In the genomic region with DNA sequence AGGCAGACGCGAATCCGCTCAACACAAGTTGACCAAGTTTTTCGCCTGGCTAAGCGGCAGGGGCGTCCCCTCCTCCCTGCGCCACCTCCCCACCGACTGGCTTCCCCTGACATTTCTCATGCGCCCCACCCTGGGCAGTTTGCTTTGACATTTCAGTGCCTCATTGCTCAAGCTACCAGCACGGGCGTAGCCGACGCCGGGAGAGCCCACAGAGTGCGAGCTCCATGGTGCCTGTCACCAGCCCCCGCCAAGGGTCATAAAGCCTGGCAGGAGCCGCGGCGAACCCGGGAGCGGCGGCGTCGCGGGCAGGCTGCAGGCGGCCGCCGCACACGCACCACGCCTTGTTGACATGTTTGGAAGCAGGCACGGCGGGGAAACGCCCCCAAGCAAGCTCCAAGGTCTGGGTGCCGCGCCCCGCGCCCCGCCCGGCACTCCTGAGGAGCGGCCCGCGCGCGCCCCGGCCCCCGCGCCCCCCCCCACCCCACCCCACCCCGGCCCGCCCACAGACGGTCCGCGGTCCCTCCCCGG, we compare ENCODE assay signal across 8 cellular contexts. TPM values are rescaled to one million over a fixed set of nuclear protein-coding genes. Genes with fewer than 3 reads are reported as not detected.
A peak's percentile ranks its signal among the peaks of the same experiment; 100 is the strongest.
DNase-seq lines count a peak whose midpoint lies in the region; ATAC-seq and TF ChIP-seq lines count a peak whose summit lies in the region.

No MANE protein-coding gene starts in this region.

- ATAC-seq in GM21390 (IDR thresholded peaks at IDR 0.05; ENCODE audit: unreplicated experiment) (peak; percentile 59), RWPE2 (ENCODE audit: low read depth) (peak; percentile 78)

- H3K36me3 ChIP-seq in HUES48 (ENCODE audit: control insufficient read depth, insufficient read depth, low read length) (peaks cover 5% of the 10 kb centered on the region), RWPE2 (ENCODE audit: low read depth) (peaks cover 21% of the 10 kb centered on the region), neutrophil (peaks cover 14% of the 10 kb centered on the region), suprapubic skin (no peaks in the 10 kb centered on the region)

- TF ChIP-seq EP300 in suprapubic skin (IDR thresholded peaks at IDR 0.05), result no peak

- no peaks in the 10 kb centered on the region for H3K9me3 ChIP-seq in HUES48 (ENCODE audit: control insufficient read depth, insufficient read depth, low read length)
- no peaks in the 10 kb centered on the region for H3K9me3 ChIP-seq in RWPE2 (ENCODE audit: severe bottlenecking)
- H3K9me3 ChIP-seq in neutrophil, result no peaks in the 10 kb centered on the region
- no peaks in the 10 kb centered on the region for H3K9me3 ChIP-seq in suprapubic skin

- H3K4me3 ChIP-seq in HUES48 (ENCODE audit: low read depth, low read length) (peak overlapping the region; percentile 71), RWPE2 (ENCODE audit: severe bottlenecking) (peak overlapping the region; percentile 85), neutrophil (ENCODE audit: low read depth in 1 of 2, low read length in 1 of 2) (peak overlapping the region; percentile 79 to 81), suprapubic skin (peak overlapping the region; percentile 96)

- H3K9ac ChIP-seq in HUES48 (ENCODE audit: low read depth, low read length), result peak overlapping the region; percentile 91; the same call in 1 of the 2 replicates

- TF ChIP-seq POLR2A in suprapubic skin (IDR thresholded peaks at IDR 0.05), result peak in 1 of 2 donors; percentile 37

- DNase-seq in DMS 273 (lab: John Stamatoyannopoulos, UW; ENCODE audit: unreplicated experiment) (peak; percentile 75), RWPE2 (ENCODE audit: low spot score) (peak; percentile 83), activated gamma-delta T cell (lab: John Stamatoyannopoulos, UW) (peak; percentile 56), foreskin melanocyte (peak; percentile 38), suprapubic skin (ENCODE audit: low spot score in 2 of 2) (peak; percentile 92 to 95)

- no peaks in the 10 kb centered on the region for H3K27me3 ChIP-seq in HUES48 (ENCODE audit: control insufficient read depth, insufficient read depth, low read length)
- no peaks in the 10 kb centered on the region for H3K27me3 ChIP-seq in RWPE2 (ENCODE audit: insufficient read depth, poor library complexity, severe bottlenecking)
- H3K27me3 ChIP-seq in neutrophil, result no peaks in the 10 kb centered on the region
- H3K27me3 ChIP-seq in suprapubic skin, result no peaks in the 10 kb centered on the region

- H3K4me1 ChIP-seq in HUES48 (ENCODE audit: control insufficient read depth, insufficient read depth, low read length), result peaks cover 15% of the 10 kb centered on the region
- peaks cover 35% of the 10 kb centered on the region for H3K4me1 ChIP-seq in RWPE2 (ENCODE audit: insufficient read depth, poor library complexity, severe bottlenecking)
- peaks cover 52 to 54% of the 10 kb centered on the region in 2 experiments for H3K4me1 ChIP-seq in neutrophil (ENCODE audit: control insufficient read depth in 1 of 2, insufficient read depth in 1 of 2, low read depth in 1 of 2, low read length in 1 of 2)
- H3K4me1 ChIP-seq in suprapubic skin, result peaks cover 46% of the 10 kb centered on the region

- no peak for TF ChIP-seq CTCF in RWPE2 (IDR thresholded peaks at IDR 0.05; ENCODE audit: poor library complexity, severe bottlenecking)
- TF ChIP-seq CTCF in neutrophil (IDR thresholded peaks at IDR 0.05), result peak; percentile 33
- peak in 1 of 2 donors; percentile 4 for TF ChIP-seq CTCF in suprapubic skin (IDR thresholded peaks at IDR 0.05)

- H3K27ac ChIP-seq in HUES48 (ENCODE audit: low read depth, low read length) (peak overlapping the region; percentile 97), RWPE2 (ENCODE audit: poor library complexity, severe bottlenecking) (peak overlapping the region; percentile 65), neutrophil (peak overlapping the region; percentile 100), suprapubic skin (peak overlapping the region; percentile 100)

- 3% methylated on average over 11 of the region's 53 CpGs for WGBS in suprapubic skin

RNA-seq across cellular contexts. Expression of gene FBXL3, which starts 0.6 kb away (rescaled TPM):
- total RNA-seq in suprapubic skin, result 10 to 100 TPM; 59.1 to 86.2 (median 69.1) TPM

RNA-seq across cellular contexts. Expression of gene CLN5, which starts 34.4 kb away (rescaled TPM):
- total RNA-seq in suprapubic skin, result 10 to 100 TPM; 15.0 to 27.7 (median 19.4) TPM

Comparison
In these comparisons a context has a peak if more than half of its experiments do, and no peak if none do; other contexts are left out.
1. Peak in every context shown above with its lines: DNase-seq, ATAC-seq, H3K4me3 ChIP-seq and H3K27ac ChIP-seq.
2. DNase-seq: peak in every context shown above with its lines; median percentile 94 in suprapubic skin; 83 in RWPE2; 75 in DMS 273; 56 in activated gamma-delta T cell; 38 in foreskin melanocyte.